In the genomic region with DNA sequence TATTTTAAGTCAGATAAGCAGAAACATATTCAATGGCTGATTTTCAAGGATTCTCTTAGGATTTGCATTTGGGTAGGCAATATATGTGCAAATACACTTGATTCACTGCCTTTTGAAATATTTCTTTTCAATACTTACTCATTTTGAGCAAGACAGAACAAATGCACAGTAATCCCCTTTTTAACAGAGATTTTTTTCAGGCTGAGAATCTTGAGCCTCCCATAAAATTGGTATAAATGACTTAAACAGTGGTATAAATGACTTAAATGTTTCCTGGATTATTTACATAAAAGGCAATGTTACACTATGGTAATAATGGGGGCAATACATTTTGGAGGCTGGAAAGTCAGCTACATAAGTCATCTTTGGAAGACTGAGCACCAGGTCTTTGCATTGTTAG, we compare ENCODE assay signal across 29 cellular contexts.
"Had no signal": no experiment of that assay in that cellular context is flagged by ENCODE, and none has a peak within 500 bp of the region (broad histone marks: within the 10 kb centered on the region; RNA-seq: fewer than 3 reads in every experiment).

No MANE protein-coding gene starts in this region.

- H3K27me3 ChIP-seq: adrenal gland, ascending aorta, body of pancreas, brain microvascular endothelial cell, breast epithelium, cardiac muscle cell had no signal

- H3K36me3 ChIP-seq: adrenal gland, ascending aorta, brain microvascular endothelial cell, breast epithelium, cardiac muscle cell had no signal

- H3K4me3 ChIP-seq: adrenal gland, ascending aorta, body of pancreas, breast epithelium, cardiac muscle cell had no signal

- H3K9me3 ChIP-seq: adrenal gland, ascending aorta, body of pancreas, breast epithelium had no signal

- H3K27ac ChIP-seq: adrenal gland, ascending aorta, body of pancreas, brain microvascular endothelial cell, breast epithelium, cardiac muscle cell had no signal

- DNase-seq: activated effector memory CD4-positive, alpha-beta T cell treated with anti-CD3 and anti-CD28 coated beads, Interleukin-2, amount 50 U/mL, for 16 hours; activated effector memory CD4-positive, alpha-beta T cell treated with Interleukin-2 at 50 U/mL for 16 hours; activated gamma-delta T cell; activated gamma-delta T cell treated with Interleukin-2 at 50 U/mL for 16 hours; activated naive CD4-positive, alpha-beta T cell; activated naive CD4-positive, alpha-beta T cell treated with anti-CD3 and anti-CD28 coated beads for 36 hours; activated naive CD4-positive, alpha-beta T cell treated with anti-CD3 and anti-CD28 coated beads, Interleukin-2, amount 10 ng/mL, durations not matched to agents 7 days and 5 days; activated naive CD4-positive, alpha-beta T cell treated with anti-CD3 and anti-CD28 coated beads, Interleukin-2, amount 50 U/mL, for 16 hours; activated naive CD4-positive, alpha-beta T cell treated with Interleukin-2 at 50 U/mL for 16 hours; activated naive CD8-positive, alpha-beta T cell treated with anti-CD3 and anti-CD28 coated beads for 36 hours; activated naive CD8-positive, alpha-beta T cell treated with anti-CD3 and anti-CD28 coated beads, Interleukin-2, amount 10 ng/mL, durations not matched to agents 7 days and 5 days; activated naive CD8-positive, alpha-beta T cell treated with anti-CD3 and anti-CD28 coated beads, Interleukin-2, amount 50 U/mL, for 24 hours; activated T-cell treated with anti-CD3 and anti-CD28 coated beads, Interleukin-2, amount 50 U/mL, for 24 hours; activated T-cell treated with anti-CD3 and anti-CD28 coated beads, Interleukin-2, amount 50 U/mL, for 4 hours; activated T-cell treated with anti-CD3 and anti-CD28 coated beads, Interleukin-2, amount 50 U/mL, for 48 hours; activated T-cell treated with anti-CD3 and anti-CD28 coated beads, Interleukin-2, amount 50 U/mL, for 72 hours; adrenal gland; amniotic stem cell; amygdala; anterior cingulate cortex; aorta; body of pancreas; brain microvascular endothelial cell; caudate nucleus; central memory CD4-positive, alpha-beta T cell; cerebellar nuclear complex had no signal

- H3K4me1 ChIP-seq: adrenal gland, ascending aorta, body of pancreas, breast epithelium had no signal
